In genomic region chr1:93591833-93592635, GRCh38 we compare ENCODE assay signal across 8 cellular contexts.
DNase-seq lines count a peak whose midpoint lies in the region; ATAC-seq and FAIRE-seq lines count a peak whose summit lies in the region.

No MANE protein-coding gene starts in this region.

- peak; percentile 42 for DNase-seq in ACHN
- peak; percentile 46 for DNase-seq in GM19239 (ENCODE audit: insufficient read length, low spot score)
- peak; percentile 95 for DNase-seq in NCI-H345 (lab: John Stamatoyannopoulos, UW)
- peak; percentile 3 for DNase-seq in effector CD8-positive, alpha-beta T cell (lab: John Stamatoyannopoulos, UW)
- DNase-seq in T1000 (lab: John Stamatoyannopoulos, UW): no peak
- no peak for DNase-seq in effector memory CD4-positive, alpha-beta T cell

- H3K27ac ChIP-seq in skeletal muscle tissue (ENCODE audit: low read depth, low read length): peak overlapping the region; percentile 76
- no peak overlapping the region for H3K27ac ChIP-seq in effector memory CD4-positive, alpha-beta T cell (ENCODE audit: insufficient read depth, low read length, poor library complexity, severe bottlenecking)

- in situ Hi-C loops in ACHN (cut with HindIII; ENCODE audit: low pct_ligation_motif_present, low pct_unique_long_range_greater_than_20kb, low sequenced_read_pairs): no loop called here

- H3K27me3 ChIP-seq in skeletal muscle tissue (ENCODE audit: control insufficient read depth in 3 of 3, insufficient read depth in 3 of 3, low read length in 3 of 3): no peaks in the 10 kb centered on the region
- no peaks in the 10 kb centered on the region for H3K27me3 ChIP-seq in effector memory CD4-positive, alpha-beta T cell (replicated peaks; ENCODE audit: control insufficient read depth, insufficient read depth, low read length, poor library complexity, severe bottlenecking)

- peaks cover 19 to 40% (median 33%) of the 10 kb centered on the region in 3 donors for H3K36me3 ChIP-seq in skeletal muscle tissue (ENCODE audit: control insufficient read depth in 3 of 3, insufficient read depth in 3 of 3, low read length in 3 of 3)
- no peaks in the 10 kb centered on the region for H3K36me3 ChIP-seq in effector memory CD4-positive, alpha-beta T cell (ENCODE audit: control insufficient read depth, insufficient read depth, low read length)

- ATAC-seq in HG03139 (IDR thresholded peaks at IDR 0.05; ENCODE audit: unreplicated experiment): peak; percentile 93

- peaks cover 57 to 78% (median 75%) of the 10 kb centered on the region in 3 donors for H3K4me1 ChIP-seq in skeletal muscle tissue (ENCODE audit: control insufficient read depth in 3 of 3, insufficient read depth in 3 of 3, low read length in 3 of 3)
- no peaks in the 10 kb centered on the region for H3K4me1 ChIP-seq in effector memory CD4-positive, alpha-beta T cell (ENCODE audit: control insufficient read depth, insufficient read depth, low read length, poor library complexity, severe bottlenecking)

- H3K9ac ChIP-seq in skeletal muscle tissue (ENCODE audit: low read depth in 1 of 3, low read length in 3 of 3): peak overlapping the region; percentile 7 to 73 (median 11)

- peak; percentile 86 for FAIRE-seq in GM19239 (lab: Jason Lieb, UNC)

- H3K4me3 ChIP-seq in skeletal muscle tissue (ENCODE audit: low read length in 3 of 3): peak overlapping the region; percentile 12 to 46 (median 27)
- H3K4me3 ChIP-seq in effector memory CD4-positive, alpha-beta T cell (ENCODE audit: insufficient read depth, low read depth, low read length, poor library complexity, severe bottlenecking): no peak overlapping the region

- H3K9me3 ChIP-seq in skeletal muscle tissue (ENCODE audit: control insufficient read depth in 3 of 3, low read length in 3 of 3): no peaks in the 10 kb centered on the region
- H3K9me3 ChIP-seq in effector memory CD4-positive, alpha-beta T cell (ENCODE audit: control insufficient read depth, low read length): no peaks in the 10 kb centered on the region

Comparison
In these comparisons a context has a peak if more than half of its experiments do, and no peak if none do; other contexts are left out.
1. DNase-seq: peak in ACHN (single experiment), GM19239 (single experiment), NCI-H345 (single experiment) and effector CD8-positive, alpha-beta T cell (single experiment); none in T1000 (single experiment) and effector memory CD4-positive, alpha-beta T cell (0 of 3).